Comparison of ENCODE assay signal across 15 cellular contexts in the genomic region with DNA sequence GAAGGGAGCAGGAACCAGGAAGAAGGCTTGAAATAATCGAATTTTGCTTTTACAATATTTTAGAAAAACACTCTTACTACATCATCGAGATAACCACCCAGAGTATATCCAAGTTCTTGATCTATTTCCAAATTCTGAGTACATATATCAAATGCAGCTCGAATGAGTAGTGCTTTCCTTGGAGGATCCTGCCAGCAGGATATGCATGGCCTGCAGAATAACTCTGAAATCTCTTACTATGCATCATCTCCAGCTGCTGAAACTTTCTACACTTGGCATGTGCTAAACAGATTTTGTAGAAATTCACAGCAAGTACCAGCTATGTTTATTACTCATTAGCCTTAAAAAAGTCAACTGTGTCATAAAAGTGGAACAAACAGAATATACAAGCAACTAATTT. TPM values are rescaled to one million over a fixed set of nuclear protein-coding genes. Genes with fewer than 3 reads are reported as not detected.
DNase-seq lines count a peak whose midpoint lies in the region; ATAC-seq and TF ChIP-seq lines count a peak whose summit lies in the region.
"Had no signal": no experiment of that assay in that cellular context is flagged by ENCODE, and none has a peak within 500 bp of the region (broad histone marks: within the 10 kb centered on the region; RNA-seq: fewer than 3 reads in every experiment).

No MANE protein-coding gene starts in this region.

- no peak for ATAC-seq in thoracic aorta (ENCODE audit: insufficient number of reproducible peaks, low FRiP score, low read depth)
- ATAC-seq: naive thymus-derived CD4-positive, alpha-beta T cell; stimulated activated effector memory CD8-positive, alpha-beta T cell treated with anti-CD3 and anti-CD28 coated beads, Interleukin-12 subunit alpha, Interleukin-12 subunit beta, amount 100 ng/mL, for 72 hours had no signal

- H3K36me3 Mint-ChIP-seq in endothelial cell (ENCODE audit: low read depth, unreplicated experiment): no peaks in the 10 kb centered on the region
- H3K36me3 Mint-ChIP-seq: stimulated activated effector memory CD8-positive, alpha-beta T cell treated with anti-CD3 and anti-CD28 coated beads, Interleukin-12 subunit alpha, Interleukin-12 subunit beta, amount 100 ng/mL, for 72 hours had no signal

- H3K36me3 ChIP-seq in ascending aorta (no peaks in the 10 kb centered on the region), thoracic aorta (no peaks in the 10 kb centered on the region), Karpas-422 (ENCODE audit: insufficient read depth, low read length) (no peaks in the 10 kb centered on the region)
- H3K36me3 ChIP-seq: SJSA1, vagina had no signal

- no peaks in the 10 kb centered on the region for H3K9me3 Mint-ChIP-seq in endothelial cell (ENCODE audit: unreplicated experiment)
- H3K9me3 Mint-ChIP-seq: naive thymus-derived CD4-positive, alpha-beta T cell; stimulated activated effector memory CD8-positive, alpha-beta T cell treated with anti-CD3 and anti-CD28 coated beads, Interleukin-12 subunit alpha, Interleukin-12 subunit beta, amount 100 ng/mL, for 72 hours had no signal

- no peaks in the 10 kb centered on the region for H3K9me3 ChIP-seq in ascending aorta
- H3K9me3 ChIP-seq in thoracic aorta: no peaks in the 10 kb centered on the region
- H3K9me3 ChIP-seq in Karpas-422 (ENCODE audit: low read length): no peaks in the 10 kb centered on the region
- H3K9me3 ChIP-seq: SJSA1, vagina had no signal

- H3K4me1 ChIP-seq in ascending aorta: peaks cover 0 to 8% of the 10 kb centered on the region in 2 donors
- peaks cover 21 to 39% of the 10 kb centered on the region in 2 donors for H3K4me1 ChIP-seq in thoracic aorta (ENCODE audit: control insufficient read depth in 1 of 2, low read depth in 2 of 2)
- H3K4me1 ChIP-seq in Karpas-422 (ENCODE audit: low read length): no peaks in the 10 kb centered on the region

- peaks cover 2% of the 10 kb centered on the region for H3K27me3 Mint-ChIP-seq in endothelial cell (ENCODE audit: unreplicated experiment)
- H3K27me3 Mint-ChIP-seq: naive thymus-derived CD4-positive, alpha-beta T cell had no signal

- no peak overlapping the region for H3K4me2 ChIP-seq in Karpas-422 (ENCODE audit: low read depth, low read length, poor library complexity, severe bottlenecking)

- H3K27ac Mint-ChIP-seq in endothelial cell (ENCODE audit: unreplicated experiment): no peak overlapping the region
- H3K27ac Mint-ChIP-seq: stimulated activated effector memory CD8-positive, alpha-beta T cell treated with anti-CD3 and anti-CD28 coated beads, Interleukin-12 subunit alpha, Interleukin-12 subunit beta, amount 100 ng/mL, for 72 hours had no signal

- peaks cover 12% of the 10 kb centered on the region for H3K4me1 Mint-ChIP-seq in endothelial cell (ENCODE audit: unreplicated experiment)

- H3K4me3 Mint-ChIP-seq in endothelial cell (ENCODE audit: unreplicated experiment): no peak overlapping the region
- H3K4me3 Mint-ChIP-seq: naive thymus-derived CD4-positive, alpha-beta T cell; stimulated activated effector memory CD8-positive, alpha-beta T cell treated with anti-CD3 and anti-CD28 coated beads, Interleukin-12 subunit alpha, Interleukin-12 subunit beta, amount 100 ng/mL, for 72 hours had no signal

- peak overlapping the region; percentile 42 to 57 for H3K27ac ChIP-seq in ascending aorta
- peak overlapping the region; percentile 4 to 32 for H3K27ac ChIP-seq in thoracic aorta
- H3K27ac ChIP-seq in Karpas-422 (ENCODE audit: low read length): no peak overlapping the region
- H3K27ac ChIP-seq: SJSA1, vagina, VCaP had no signal

- TF ChIP-seq CTCF in ascending aorta (IDR thresholded peaks at IDR 0.05) (no peak), thoracic aorta (IDR thresholded peaks at IDR 0.05) (no peak), endothelial cell (IDR thresholded peaks at IDR 0.05; ENCODE audit: unreplicated experiment) (no peak)

- no peak overlapping the region for H3K4me3 ChIP-seq in ascending aorta
- H3K4me3 ChIP-seq in thoracic aorta: no peak overlapping the region
- no peak overlapping the region for H3K4me3 ChIP-seq in Karpas-422 (ENCODE audit: low read length)
- H3K4me3 ChIP-seq: SJSA1, vagina had no signal

- no peak overlapping the region for H2AFZ ChIP-seq in Karpas-422 (ENCODE audit: low read length)

- no peak overlapping the region for H3K9ac ChIP-seq in Karpas-422 (ENCODE audit: low read length)

- H3K27me3 ChIP-seq in ascending aorta (no peaks in the 10 kb centered on the region), thoracic aorta (replicated peaks; ENCODE audit: insufficient read depth) (no peaks in the 10 kb centered on the region), Karpas-422 (ENCODE audit: low read length) (no peaks in the 10 kb centered on the region)
- H3K27me3 ChIP-seq: SJSA1, vagina had no signal

- no peaks in the 10 kb centered on the region for H4K20me1 ChIP-seq in Karpas-422 (ENCODE audit: insufficient read depth, low read depth, low read length)

- DNase-seq in HCEC 1CT (peak; percentile 84), ascending aorta (ENCODE audit: low spot score in 2 of 2) (no peak), fibroblast of the conjunctiva (ENCODE audit: low read depth) (peak; percentile 81), thoracic aorta (ENCODE audit: low spot score) (no peak), Karpas-422 (no peak), endothelial cell (ENCODE audit: low spot score) (no peak), mesenteric fat pad (ENCODE audit: low spot score) (no peak)
- DNase-seq: activated CD8-positive, alpha-beta memory T cell treated with anti-CD3 and anti-CD28 coated beads for 24 hours; activated gamma-delta T cell; stimulated activated CD4-positive, alpha-beta T cell treated with anti-CD3 and anti-CD28 coated beads, Interleukin-4, amount 100 ng/mL, for 4 hours had no signal

- no peaks in the 10 kb centered on the region for H3K9me2 ChIP-seq in Karpas-422 (replicated peaks; ENCODE audit: insufficient read depth, low read length)

- intact Hi-C loops in ascending aorta (cut with DNase I): loop anchor here (2.0 to 10.0 kb wide), 4 partner anchors 226 to 809 kb away; no protein-coding TSS in a partner anchor

- no peaks in the 10 kb centered on the region for H3K79me2 ChIP-seq in Karpas-422 (ENCODE audit: low read length)

RNA-seq across cellular contexts. Expression of gene ANK3, which starts 44.0 kb away (rescaled TPM):
- total RNA-seq in ascending aorta (28.3 TPM), thoracic aorta (100 to 1,000 TPM in 1 of 2 donors, 10 to 100 TPM in 1; 55.4 to 126 TPM), endothelial cell (ENCODE audit: unreplicated experiment) (12.6 TPM), mesenteric fat pad (3.8 TPM)
- total RNA-seq in Karpas-422 (2014; rRNA removed; shearing (Covaris generic); ENCODE audit: low replicate concordance): 3.3 and 7.0 TPM in 2 replicates

Comparison
In these comparisons a context has a peak if more than half of its experiments do, and no peak if none do; other contexts are left out.
1. DNase-seq: peak in HCEC 1CT (single experiment) and fibroblast of the conjunctiva (single experiment); none in ascending aorta (0 of 2), thoracic aorta (single experiment), Karpas-422 (single experiment), endothelial cell (single experiment) and mesenteric fat pad (single experiment).